8 cellular contexts compared by ENCODE assay signal in the genomic region with DNA sequence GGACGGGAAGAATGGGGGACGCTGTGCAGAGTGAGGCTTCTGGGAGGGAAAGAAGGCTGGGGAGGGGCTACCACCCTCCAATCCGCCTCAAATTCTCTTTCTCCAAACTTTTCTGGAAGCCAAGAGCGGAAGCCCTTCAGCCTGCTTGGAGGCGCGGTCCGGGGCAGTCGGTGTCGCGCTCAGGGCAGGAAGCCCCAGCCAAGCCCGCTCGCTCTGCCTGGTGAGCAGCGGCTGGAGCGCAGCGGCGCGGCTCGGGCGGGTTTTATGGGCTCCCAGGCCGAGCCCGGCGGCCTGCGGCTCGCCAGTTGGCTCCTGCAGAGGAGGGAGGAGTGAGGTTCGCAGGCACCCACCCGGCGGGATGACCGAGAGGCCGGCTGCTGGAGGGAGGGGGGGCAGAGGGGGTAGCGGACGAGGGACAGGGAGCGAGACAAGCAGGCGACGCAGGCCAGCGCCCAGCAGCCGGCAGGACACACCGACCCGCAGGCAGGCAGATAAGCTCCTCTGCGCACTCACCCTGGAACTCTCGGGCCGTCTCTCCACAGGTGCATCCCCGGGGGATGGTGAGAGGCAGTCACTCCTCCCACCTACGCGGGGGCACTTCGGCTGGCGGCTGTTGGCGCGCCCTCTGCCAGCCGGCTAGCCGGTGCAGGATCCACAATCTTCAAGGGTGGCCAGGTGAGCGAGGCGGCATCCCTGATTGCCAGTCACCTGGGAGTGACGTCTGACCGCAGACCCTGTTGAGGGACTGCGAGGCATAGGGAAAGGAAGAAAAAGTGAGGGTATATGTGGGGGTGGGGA. TPM values are rescaled to one million over a fixed set of nuclear protein-coding genes. Genes with fewer than 3 reads are reported as not detected.
DNase-seq lines count a peak whose midpoint lies in the region; ATAC-seq, FAIRE-seq and TF ChIP-seq lines count a peak whose summit lies in the region.

A gene with protein sequence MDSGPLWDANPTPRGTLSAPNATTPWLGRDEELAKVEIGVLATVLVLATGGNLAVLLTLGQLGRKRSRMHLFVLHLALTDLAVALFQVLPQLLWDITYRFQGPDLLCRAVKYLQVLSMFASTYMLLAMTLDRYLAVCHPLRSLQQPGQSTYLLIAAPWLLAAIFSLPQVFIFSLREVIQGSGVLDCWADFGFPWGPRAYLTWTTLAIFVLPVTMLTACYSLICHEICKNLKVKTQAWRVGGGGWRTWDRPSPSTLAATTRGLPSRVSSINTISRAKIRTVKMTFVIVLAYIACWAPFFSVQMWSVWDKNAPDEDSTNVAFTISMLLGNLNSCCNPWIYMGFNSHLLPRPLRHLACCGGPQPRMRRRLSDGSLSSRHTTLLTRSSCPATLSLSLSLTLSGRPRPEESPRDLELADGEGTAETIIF (minus strand): TSS at position 238 of the 798 bp plus-strand sequence. CDS start 498 bp downstream, outside the sequence.

- H3K36me3 ChIP-seq in body of pancreas (replicated peaks in 1 of 2; ENCODE audit: insufficient read depth in 1 of 2, low read depth in 2 of 2) (no peaks in the 10 kb centered on the region), keratinocyte (ENCODE audit: control insufficient read depth in 2 of 2, extremely low read depth in 1 of 2, insufficient read depth in 2 of 2, low read length in 2 of 2) (no peaks in the 10 kb centered on the region)

- no peaks in the 10 kb centered on the region for H3K9me1 ChIP-seq in keratinocyte (ENCODE audit: control insufficient read depth, extremely low read depth, insufficient read depth, low read length)

- H3K27ac ChIP-seq in body of pancreas (no peak within 1 kb of the TSS), keratinocyte (ENCODE audit: control insufficient read depth, insufficient read depth, low read length) (no peak within 1 kb of the TSS)

- H3K27me3 Mint-ChIP-seq in T-helper 1 cell treated with Interleukin-12 subunit alpha and Interleukin-12 subunit beta and Interleukin-4 antibody, amounts not matched to agents 30 μg/mL and 1 μg/mL, for 36 hours (ENCODE audit: low read depth), result peaks cover 76% of the 10 kb centered on the region
- peaks cover 61% of the 10 kb centered on the region for H3K27me3 Mint-ChIP-seq in T-helper 2 cell treated with Interferon-gamma antibody and Interleukin-4, amounts not matched to agents 5 μg/mL and 100 μg/mL, for 36 hours (ENCODE audit: low read depth)

- no peaks in the 10 kb centered on the region for H4K20me1 ChIP-seq in keratinocyte (ENCODE audit: control insufficient read depth, extremely low read depth, insufficient read depth, low read length)

- WGBS in body of pancreas, 2 donors, result 2 to 13% methylated on average over 5 to 49 of the region's 55 CpGs

- peak within 1 kb of the TSS; percentile 44 for H3K27ac Mint-ChIP-seq in T-helper 1 cell treated with Interleukin-12 subunit alpha and Interleukin-12 subunit beta and Interleukin-4 antibody, amounts not matched to agents 30 μg/mL and 1 μg/mL, for 36 hours
- H3K27ac Mint-ChIP-seq in T-helper 2 cell treated with Interferon-gamma antibody and Interleukin-4, amounts not matched to agents 5 μg/mL and 100 μg/mL, for 36 hours, result no peak within 1 kb of the TSS

- H3K4me3 ChIP-seq in body of pancreas (no peak within 1 kb of the TSS), keratinocyte (ENCODE audit: control insufficient read depth in 2 of 3, extremely low read depth in 1 of 3, insufficient read depth in 2 of 3, low read depth in 1 of 3, low read length in 3 of 3) (peak within 1 kb of the TSS; percentile 14 to 54 (median 44))

- intact Hi-C loops in body of pancreas (cut with DNase I), result no loop called here

- no peak for FAIRE-seq in keratinocyte (lab: Jason Lieb, UNC)

- H3K4me1 ChIP-seq in body of pancreas (peaks cover 22% of the 10 kb centered on the region), keratinocyte (ENCODE audit: control insufficient read depth, extremely low read depth, insufficient read depth, low read length) (peaks cover 9% of the 10 kb centered on the region)

- no peak within 1 kb of the TSS for H3K9ac ChIP-seq in keratinocyte (ENCODE audit: control insufficient read depth, extremely low read depth, insufficient read depth, low read length)

- no peaks in the 10 kb centered on the region for H3K9me3 ChIP-seq in body of pancreas
- no peaks in the 10 kb centered on the region for H3K9me3 ChIP-seq in keratinocyte (ENCODE audit: control insufficient read depth, low read depth, low read length)

- TF ChIP-seq CTCF in body of pancreas (IDR thresholded peaks at IDR 0.05) (peak in 1 of 7 experiments; percentile 12), keratinocyte (optimal IDR thresholded peaks at IDR 0.05 in 1 of 3, IDR thresholded peaks at IDR 0.05 in 1 of 3, conservative IDR thresholded peaks at IDR 0.05 in 1 of 3; ENCODE audit: extremely low read depth in 1 of 3, insufficient read depth in 2 of 3, low read length in 3 of 3) (peak in 1 of 3 experiments; percentile 43)

- peaks cover 18% of the 10 kb centered on the region for H3K9me3 Mint-ChIP-seq in T-helper 1 cell treated with Interleukin-12 subunit alpha and Interleukin-12 subunit beta and Interleukin-4 antibody, amounts not matched to agents 30 μg/mL and 1 μg/mL, for 36 hours
- H3K9me3 Mint-ChIP-seq in T-helper 2 cell treated with Interferon-gamma antibody and Interleukin-4, amounts not matched to agents 5 μg/mL and 100 μg/mL, for 36 hours, result peaks cover 15% of the 10 kb centered on the region

- H3K4me2 ChIP-seq in keratinocyte (ENCODE audit: control insufficient read depth, extremely low read depth, insufficient read depth, low read depth, low read length), result peak within 1 kb of the TSS; percentile 79

- peaks cover 8% of the 10 kb centered on the region for H3K4me1 Mint-ChIP-seq in T-helper 1 cell treated with Interleukin-12 subunit alpha and Interleukin-12 subunit beta and Interleukin-4 antibody, amounts not matched to agents 30 μg/mL and 1 μg/mL, for 36 hours (ENCODE audit: low read depth)
- peaks cover 2% of the 10 kb centered on the region for H3K4me1 Mint-ChIP-seq in T-helper 2 cell treated with Interferon-gamma antibody and Interleukin-4, amounts not matched to agents 5 μg/mL and 100 μg/mL, for 36 hours (ENCODE audit: low read depth)

- no peak for DNase-seq in T-helper 1 cell
- peak; percentile 82 for DNase-seq in NCI-H510A treated with DMSO at 0.1 percent for 48 hours (lab: John Stamatoyannopoulos, UW)
- DNase-seq in body of pancreas, result peak; percentile 23 to 50 (median 40)
- no peak for DNase-seq in keratinocyte (ENCODE audit: low read depth, low spot score)
- peak; percentile 17 for DNase-seq in stimulated activated CD4-positive, alpha-beta T cell treated with anti-CD3 and anti-CD28 coated beads, Interleukin-2, amount 100 ng/mL, for 4 hours (ENCODE audit: low read depth)
- DNase-seq in T-helper 2 cell treated with Interferon-gamma antibody and Interleukin-4, amounts not matched to agents 5 μg/mL and 100 μg/mL, for 36 hours (ENCODE audit: low spot score), result no peak

- H3K79me2 ChIP-seq in keratinocyte (ENCODE audit: control insufficient read depth, insufficient read depth, low read length), result no peaks in the 10 kb centered on the region

- peak within 1 kb of the TSS; percentile 52 for H3K4me3 Mint-ChIP-seq in T-helper 1 cell treated with Interleukin-12 subunit alpha and Interleukin-12 subunit beta and Interleukin-4 antibody, amounts not matched to agents 30 μg/mL and 1 μg/mL, for 36 hours
- no peak within 1 kb of the TSS for H3K4me3 Mint-ChIP-seq in T-helper 2 cell treated with Interferon-gamma antibody and Interleukin-4, amounts not matched to agents 5 μg/mL and 100 μg/mL, for 36 hours

- H2AFZ ChIP-seq in keratinocyte (ENCODE audit: control insufficient read depth, low read length), result peak within 1 kb of the TSS; percentile 12

- H3K27me3 ChIP-seq in body of pancreas (no peaks in the 10 kb centered on the region), keratinocyte (ENCODE audit: control insufficient read depth, extremely low read depth, insufficient read depth, low read length) (peaks cover 31% of the 10 kb centered on the region)

- TF ChIP-seq POLR2A in body of pancreas (IDR thresholded peaks at IDR 0.05), result peak in 1 of 3 donors; percentile 28

- dilution Hi-C loops in keratinocyte (cut with MboI; ENCODE audit: extremely low pct_ligation_motif_present, low sequenced_read_pairs), result no loop called here

- peak; percentile 58 for ATAC-seq in body of pancreas
- ATAC-seq in HG03469 (IDR thresholded peaks at IDR 0.05; ENCODE audit: unreplicated experiment), result no peak

- H3K36me3 Mint-ChIP-seq in T-helper 1 cell treated with Interleukin-12 subunit alpha and Interleukin-12 subunit beta and Interleukin-4 antibody, amounts not matched to agents 30 μg/mL and 1 μg/mL, for 36 hours (ENCODE audit: low read depth), result no peaks in the 10 kb centered on the region
- H3K36me3 Mint-ChIP-seq in T-helper 2 cell treated with Interferon-gamma antibody and Interleukin-4, amounts not matched to agents 5 μg/mL and 100 μg/mL, for 36 hours (ENCODE audit: low read depth), result no peaks in the 10 kb centered on the region

RNA-seq across cellular contexts. Expression of the gene that starts here (rescaled TPM):
- total RNA-seq in body of pancreas, result under 1 TPM in 1 of 2 donors, not detected in 1; 0.78 TPM
- not detected in 3 replicates for polyA plus RNA-seq in keratinocyte
- polyA plus RNA-seq in keratinocyte (2011; ENCODE audit: low read depth), result not detected
- polyA plus RNA-seq in keratinocyte (2011; cell fraction: cytosol; rRNA removed), result not detected in 2 replicates
- polyA plus RNA-seq in keratinocyte (2011; cell fraction: nucleus; rRNA removed), result not detected in 2 replicates
- polyA plus RNA-seq in keratinocyte (2012; ENCODE audit: low replicate concordance), result not detected in 2 replicates
- not detected in 3 replicates for polyA minus RNA-seq in keratinocyte
- polyA minus RNA-seq in keratinocyte (2011; cell fraction: cytosol; rRNA and poly(A)+ RNA removed), result not detected
- polyA minus RNA-seq in keratinocyte (2011; cell fraction: nucleus; rRNA and poly(A)+ RNA removed), result not detected in 2 replicates

Comparison
In these comparisons a context has a peak if more than half of its experiments do, and no peak if none do; other contexts are left out.
1. Peak in DNase-seq and ATAC-seq in body of pancreas; RNA of the gene not detected or under 1 TPM.
2. DNase-seq: peak in NCI-H510A treated with DMSO at 0.1 percent for 48 hours (single experiment) and stimulated activated CD4-positive, alpha-beta T cell treated with anti-CD3 and anti-CD28 coated beads, Interleukin-2, amount 100 ng/mL, for 4 hours (single experiment); none in T-helper 1 cell (0 of 5), keratinocyte (single experiment) and T-helper 2 cell treated with Interferon-gamma antibody and Interleukin-4, amounts not matched to agents 5 μg/mL and 100 μg/mL, for 36 hours (single experiment).
3. H3K4me3 ChIP-seq: peak in keratinocyte (3 of 3); none in body of pancreas (0 of 2).